Comparison of ENCODE assay signal across 19 cellular contexts in genomic region chr1:61754545-61754944, GRCh38. TPM values are rescaled to one million over a fixed set of nuclear protein-coding genes. Genes with fewer than 3 reads are reported as not detected.
DNase-seq lines count a peak whose midpoint lies in the region; ATAC-seq and TF ChIP-seq lines count a peak whose summit lies in the region.
"Had no signal": no experiment of that assay in that cellular context is flagged by ENCODE, and none has a peak within 500 bp of the region (broad histone marks: within the 10 kb centered on the region; RNA-seq: fewer than 3 reads in every experiment).

No MANE protein-coding gene starts in this region.

- peaks cover 8% of the 10 kb centered on the region for H3K4me1 Mint-ChIP-seq in activated naive CD4-positive, alpha-beta T cell treated with anti-CD3 and anti-CD28 coated beads for 36 hours (ENCODE audit: low read depth)
- H3K4me1 Mint-ChIP-seq: activated B cell treated with CpG ODN at 0.5 μM for 24 hours had no signal

- no peak for TF ChIP-seq POLR2A in esophagus squamous epithelium (IDR thresholded peaks at IDR 0.05)
- no peak for TF ChIP-seq POLR2A in sigmoid colon (IDR thresholded peaks at IDR 0.05)

- peak overlapping the region in 3 of 4 donors; percentile 7 to 66 (median 42) for H3K27ac ChIP-seq in esophagus squamous epithelium
- H3K27ac ChIP-seq in sigmoid colon, result no peak overlapping the region
- H3K27ac ChIP-seq: neutrophil, right atrium auricular region had no signal

- no peak overlapping the region for H3K4me3 Mint-ChIP-seq in activated naive CD4-positive, alpha-beta T cell treated with anti-CD3 and anti-CD28 coated beads for 36 hours
- H3K4me3 Mint-ChIP-seq: activated B cell treated with CpG ODN at 0.5 μM for 24 hours; CD4-positive, alpha-beta T cell had no signal

- no peak for TF ChIP-seq CTCF in esophagus squamous epithelium (IDR thresholded peaks at IDR 0.05)
- TF ChIP-seq CTCF in sigmoid colon (IDR thresholded peaks at IDR 0.05), result no peak

- no peaks in the 10 kb centered on the region for H3K36me3 Mint-ChIP-seq in activated naive CD4-positive, alpha-beta T cell treated with anti-CD3 and anti-CD28 coated beads, Interleukin-2, amount 50 U/mL, for 72 hours
- no peaks in the 10 kb centered on the region for H3K36me3 Mint-ChIP-seq in activated naive CD4-positive, alpha-beta T cell treated with anti-CD3 and anti-CD28 coated beads for 36 hours (ENCODE audit: low read depth)

- H3K4me3 ChIP-seq in esophagus squamous epithelium (no peak overlapping the region), sigmoid colon (no peak overlapping the region)
- H3K4me3 ChIP-seq: right atrium auricular region had no signal

- H3K36me3 ChIP-seq in esophagus squamous epithelium (peaks cover 0 to 24% (median 0%) of the 10 kb centered on the region in 3 donors), sigmoid colon (no peaks in the 10 kb centered on the region)
- H3K36me3 ChIP-seq: neutrophil, right atrium auricular region had no signal

- H3K9me3 ChIP-seq in esophagus squamous epithelium, result no peaks in the 10 kb centered on the region
- H3K9me3 ChIP-seq in sigmoid colon, result no peaks in the 10 kb centered on the region
- H3K9me3 ChIP-seq: neutrophil, right atrium auricular region had no signal

- DNase-seq in activated naive CD4-positive, alpha-beta T cell treated with anti-CD3 and anti-CD28 coated beads, Interleukin-2, amount 50 U/mL, for 72 hours (ENCODE audit: low spot score in 2 of 2), result no peak
- no peak for DNase-seq in activated naive CD4-positive, alpha-beta T cell treated with anti-CD3 and anti-CD28 coated beads for 36 hours
- peak; percentile 15 for DNase-seq in NCI-H2196 treated with DMSO at 0.1 percent for 48 hours (lab: John Stamatoyannopoulos, UW; ENCODE audit: unreplicated experiment)
- no peak for DNase-seq in esophagus squamous epithelium (lab: John Stamatoyannopoulos, UW)
- peak; percentile 79 for DNase-seq in renal cortical epithelial cell (ENCODE audit: low read depth)
- no peak for DNase-seq in foreskin melanocyte
- no peak for DNase-seq in activated CD4-positive, alpha-beta T cell treated with anti-CD3 and anti-CD28 coated beads for 48 hours
- DNase-seq in sigmoid colon, result no peak
- DNase-seq: activated B cell treated with CpG ODN at 0.5 μM for 24 hours; activated effector memory CD4-positive, alpha-beta T cell treated with Interleukin-2 at 50 U/mL for 16 hours; CD4-positive, alpha-beta T cell; DMS79 treated with DMSO at 0.1 percent for 48 hours; left colon; MM.1S; NCI-H1694 treated with DMSO at 0.1 percent for 48 hours; NCI-H526; OCI-M1 had no signal

- ATAC-seq in activated naive CD4-positive, alpha-beta T cell treated with anti-CD3 and anti-CD28 coated beads, Interleukin-2, amount 50 U/mL, for 72 hours, result peak; percentile 55 to 56
- ATAC-seq: left colon had no signal

- TF ChIP-seq EP300 in sigmoid colon (IDR thresholded peaks at IDR 0.05), result no peak

- WGBS in esophagus squamous epithelium, 2 donors, result 48 to 53% methylated on average over 3 to 4 of the region's 4 CpGs
- WGBS in sigmoid colon, 2 donors, result 81 to 86% methylated on average over 4 of the region's 4 CpGs

- peak overlapping the region; percentile 65 to 92 for H3K27ac Mint-ChIP-seq in activated naive CD4-positive, alpha-beta T cell treated with anti-CD3 and anti-CD28 coated beads, Interleukin-2, amount 50 U/mL, for 72 hours
- H3K27ac Mint-ChIP-seq in activated naive CD4-positive, alpha-beta T cell treated with anti-CD3 and anti-CD28 coated beads for 36 hours, result no peak overlapping the region
- H3K27ac Mint-ChIP-seq: activated B cell treated with CpG ODN at 0.5 μM for 24 hours; CD4-positive, alpha-beta T cell had no signal

- no peaks in the 10 kb centered on the region for H3K27me3 Mint-ChIP-seq in activated naive CD4-positive, alpha-beta T cell treated with anti-CD3 and anti-CD28 coated beads for 36 hours (ENCODE audit: low read depth)
- H3K27me3 Mint-ChIP-seq: activated B cell treated with CpG ODN at 0.5 μM for 24 hours; CD4-positive, alpha-beta T cell had no signal

- CTCF ChIA-PET in activated naive CD4-positive, alpha-beta T cell treated with anti-CD3 and anti-CD28 coated beads for 36 hours (lab: Charles Lee), result no interaction called here

- H3K9me3 Mint-ChIP-seq in activated naive CD4-positive, alpha-beta T cell treated with anti-CD3 and anti-CD28 coated beads, Interleukin-2, amount 50 U/mL, for 72 hours, result no peaks in the 10 kb centered on the region
- no peaks in the 10 kb centered on the region for H3K9me3 Mint-ChIP-seq in activated naive CD4-positive, alpha-beta T cell treated with anti-CD3 and anti-CD28 coated beads for 36 hours
- H3K9me3 Mint-ChIP-seq: activated B cell treated with CpG ODN at 0.5 μM for 24 hours; CD4-positive, alpha-beta T cell had no signal

- intact Hi-C loops in activated naive CD4-positive, alpha-beta T cell treated with anti-CD3 and anti-CD28 coated beads for 36 hours (cut with micrococcal nuclease), result loop anchor here (1.0 kb wide), 1 partner anchor 9 kb away; no protein-coding TSS in a partner anchor
- intact Hi-C loops in esophagus squamous epithelium (cut with DNase I) (no loop called here), sigmoid colon (cut with DNase I) (no loop called here)

- peaks cover 0 to 28% (median 12%) of the 10 kb centered on the region in 3 donors for H3K4me1 ChIP-seq in esophagus squamous epithelium
- H3K4me1 ChIP-seq in sigmoid colon, result no peaks in the 10 kb centered on the region
- H3K4me1 ChIP-seq: right atrium auricular region had no signal

- H3K27me3 ChIP-seq in esophagus squamous epithelium (no peaks in the 10 kb centered on the region), sigmoid colon (no peaks in the 10 kb centered on the region)
- H3K27me3 ChIP-seq: neutrophil, right atrium auricular region had no signal

RNA-seq across cellular contexts. Expression of gene PATJ, which starts 12.3 kb away (rescaled TPM):
- total RNA-seq in activated naive CD4-positive, alpha-beta T cell treated with anti-CD3 and anti-CD28 coated beads, Interleukin-2, amount 50 U/mL, for 72 hours, result 10 to 100 TPM; 21.5 to 24.7 TPM
- 10 to 100 TPM; 13.3 to 13.5 TPM for total RNA-seq in activated naive CD4-positive, alpha-beta T cell treated with anti-CD3 and anti-CD28 coated beads for 36 hours
- 100 to 1,000 TPM in 1 of 4 donors, 10 to 100 TPM in 3; 47.6 to 105 (median 70.8) TPM for total RNA-seq in esophagus squamous epithelium
- total RNA-seq in renal cortical epithelial cell, result 61.0 and 124 TPM in 2 replicates
- 10 to 100 TPM; 21.3 to 33.2 (median 24.0) TPM for total RNA-seq in sigmoid colon
- polyA plus RNA-seq in sigmoid colon, result 10 to 100 TPM; 10.2 to 15.7 (median 15.1) TPM

RNA-seq across cellular contexts. Expression of gene TM2D1, which starts 29.6 kb away (rescaled TPM):
- total RNA-seq in activated naive CD4-positive, alpha-beta T cell treated with anti-CD3 and anti-CD28 coated beads, Interleukin-2, amount 50 U/mL, for 72 hours, result 10 to 100 TPM; 33.9 to 39.2 TPM
- total RNA-seq in activated naive CD4-positive, alpha-beta T cell treated with anti-CD3 and anti-CD28 coated beads for 36 hours, result 10 to 100 TPM; 28.2 to 30.9 TPM
- total RNA-seq in esophagus squamous epithelium (10 to 100 TPM; 25.5 to 51.9 (median 36.2) TPM), renal cortical epithelial cell (72.9 and 93.4 TPM in 2 replicates), sigmoid colon (10 to 100 TPM; 63.7 to 88.5 (median 69.6) TPM)
- 10 to 100 TPM; 15.0 to 30.3 (median 16.0) TPM for polyA plus RNA-seq in sigmoid colon

Comparison
In these comparisons a context has a peak if more than half of its experiments do, and no peak if none do; other contexts are left out.
1. DNase-seq: peak in NCI-H2196 treated with DMSO at 0.1 percent for 48 hours (single experiment) and renal cortical epithelial cell (single experiment); none in activated naive CD4-positive, alpha-beta T cell treated with anti-CD3 and anti-CD28 coated beads, Interleukin-2, amount 50 U/mL, for 72 hours (0 of 2), activated naive CD4-positive, alpha-beta T cell treated with anti-CD3 and anti-CD28 coated beads for 36 hours (single experiment), esophagus squamous epithelium (single experiment), foreskin melanocyte (single experiment), activated CD4-positive, alpha-beta T cell treated with anti-CD3 and anti-CD28 coated beads for 48 hours (single experiment) and sigmoid colon (single experiment).
2. H3K27ac ChIP-seq: peak in esophagus squamous epithelium (3 of 4); none in sigmoid colon (0 of 4).